Comparison of ENCODE assay signal across 8 cellular contexts in genomic region chr20:63290677-63291472, GRCh38. TPM values are rescaled to one million over a fixed set of nuclear protein-coding genes. Genes with fewer than 3 reads are reported as not detected.
A peak's percentile ranks its signal among the peaks of the same experiment; 100 is the strongest.
DNase-seq lines count a peak whose midpoint lies in the region; ATAC-seq and TF ChIP-seq lines count a peak whose summit lies in the region.

No MANE protein-coding gene starts in this region.

- TF ChIP-seq CTCF in GM12873 (IDR thresholded peaks at IDR 0.05; ENCODE audit: insufficient read depth, low read depth, low read length, missing control alignments): peak; percentile 80
- TF ChIP-seq CTCF in endodermal cell (conservative IDR thresholded peaks at IDR 0.05): peak; percentile 83
- peak; percentile 46 for TF ChIP-seq CTCF in neural cell (IDR thresholded peaks at IDR 0.05; ENCODE audit: poor library complexity, severe bottlenecking)
- peak; percentile 56 to 84 (median 74) for TF ChIP-seq CTCF in upper lobe of left lung (IDR thresholded peaks at IDR 0.05)
- peak in 1 of 3 experiments; percentile 2 for TF ChIP-seq CTCF in vagina (IDR thresholded peaks at IDR 0.05)

- H3K9me3 ChIP-seq in endodermal cell (ENCODE audit: control insufficient read depth, low read length): no peaks in the 10 kb centered on the region
- H3K9me3 ChIP-seq in neural cell (ENCODE audit: low read length): no peaks in the 10 kb centered on the region
- H3K9me3 ChIP-seq in upper lobe of left lung: no peaks in the 10 kb centered on the region
- no peaks in the 10 kb centered on the region for H3K9me3 ChIP-seq in vagina

- H3K27ac ChIP-seq in endodermal cell (ENCODE audit: low read depth, low read length): peak overlapping the region; percentile 32
- H3K27ac ChIP-seq in neural cell (ENCODE audit: low read length): no peak overlapping the region
- no peak overlapping the region for H3K27ac ChIP-seq in upper lobe of left lung
- no peak overlapping the region for H3K27ac ChIP-seq in vagina

- H3K4me3 ChIP-seq in endodermal cell (ENCODE audit: low read length) (no peak overlapping the region), neural cell (ENCODE audit: low read length) (no peak overlapping the region), upper lobe of left lung (no peak overlapping the region), vagina (no peak overlapping the region)

- ATAC-seq in upper lobe of left lung (ENCODE audit: low FRiP score in 2 of 2): peak; percentile 27 to 53

- TF ChIP-seq POLR2A in upper lobe of left lung (IDR thresholded peaks at IDR 0.05) (no peak), vagina (IDR thresholded peaks at IDR 0.05) (no peak)

- peaks cover 6% of the 10 kb centered on the region for H3K27me3 Mint-ChIP-seq in activated CD4-positive, alpha-beta memory T cell treated with anti-CD3 and anti-CD28 coated beads, Interleukin-2, amount 10 ng/mL, durations not matched to agents 7 days and 5 days
- no peaks in the 10 kb centered on the region for H3K27me3 Mint-ChIP-seq in endodermal cell (ENCODE audit: insufficient read depth)

- POLR2A ChIA-PET in activated CD4-positive, alpha-beta memory T cell treated with anti-CD3 and anti-CD28 coated beads, Interleukin-2, amount 10 ng/mL, durations not matched to agents 7 days and 5 days (lab: Charles Lee): interaction anchor here (1.5 kb wide), 1 partner anchor 18 kb away, joined by 4 read pairs; the partner anchor contains the start of gene ARFGAP1

- no peaks in the 10 kb centered on the region for H3K9me2 ChIP-seq in neural cell (ENCODE audit: insufficient read depth, low read length)

- intact Hi-C loops in vagina (cut with DNase I): no loop called here

- peaks cover 3% of the 10 kb centered on the region for H3K36me3 ChIP-seq in endodermal cell (ENCODE audit: control insufficient read depth, insufficient read depth, low read length)
- H3K36me3 ChIP-seq in neural cell (ENCODE audit: insufficient read depth, low read length): no peaks in the 10 kb centered on the region
- H3K36me3 ChIP-seq in upper lobe of left lung: peaks cover 4 to 40% (median 31%) of the 10 kb centered on the region in 4 donors
- peaks cover 0 to 24% of the 10 kb centered on the region in 2 donors for H3K36me3 ChIP-seq in vagina

- peaks cover 3% of the 10 kb centered on the region for H3K36me3 Mint-ChIP-seq in activated CD4-positive, alpha-beta memory T cell treated with anti-CD3 and anti-CD28 coated beads, Interleukin-2, amount 10 ng/mL, durations not matched to agents 7 days and 5 days (ENCODE audit: low read depth)
- peaks cover 13% of the 10 kb centered on the region for H3K36me3 Mint-ChIP-seq in endodermal cell (ENCODE audit: low read depth)

- H3K9me3 Mint-ChIP-seq in activated CD4-positive, alpha-beta memory T cell treated with anti-CD3 and anti-CD28 coated beads, Interleukin-2, amount 10 ng/mL, durations not matched to agents 7 days and 5 days: no peaks in the 10 kb centered on the region
- no peaks in the 10 kb centered on the region for H3K9me3 Mint-ChIP-seq in endodermal cell

- no peak overlapping the region for H3K9ac ChIP-seq in endodermal cell (ENCODE audit: extremely low read depth, low read length, poor library complexity, severe bottlenecking)
- H3K9ac ChIP-seq in neural cell (ENCODE audit: low read length): no peak overlapping the region

- H3K27me3 ChIP-seq in endodermal cell (ENCODE audit: control insufficient read depth, insufficient read depth, low read length, poor library complexity, severe bottlenecking): no peaks in the 10 kb centered on the region
- no peaks in the 10 kb centered on the region for H3K27me3 ChIP-seq in neural cell (ENCODE audit: insufficient read depth, low read depth, low read length)
- H3K27me3 ChIP-seq in upper lobe of left lung: peaks cover 0 to 4% (median 0%) of the 10 kb centered on the region in 4 donors
- H3K27me3 ChIP-seq in vagina: peaks cover 4% of the 10 kb centered on the region

- no peak overlapping the region for H3K4me2 ChIP-seq in neural cell (ENCODE audit: low read length)

- H3K27ac Mint-ChIP-seq in activated CD4-positive, alpha-beta memory T cell treated with anti-CD3 and anti-CD28 coated beads, Interleukin-2, amount 10 ng/mL, durations not matched to agents 7 days and 5 days: no peak overlapping the region
- no peak overlapping the region for H3K27ac Mint-ChIP-seq in endodermal cell

- CTCF ChIA-PET in activated CD4-positive, alpha-beta memory T cell treated with anti-CD3 and anti-CD28 coated beads, Interleukin-2, amount 10 ng/mL, durations not matched to agents 7 days and 5 days (lab: Charles Lee): interaction anchor here (1.5 to 1.8 kb wide), 2 partner anchors 68 to 76 kb away, joined by 3 to 4 read pairs; no protein-coding TSS in a partner anchor

- no peaks in the 10 kb centered on the region for H3F3A ChIP-seq in neural cell (ENCODE audit: insufficient read depth, low read length, poor library complexity, severe bottlenecking)

- no peaks in the 10 kb centered on the region for H3K4me1 ChIP-seq in endodermal cell (ENCODE audit: control insufficient read depth, insufficient read depth, low read length)
- H3K4me1 ChIP-seq in upper lobe of left lung: peaks cover 0 to 6% (median 2%) of the 10 kb centered on the region in 4 donors
- H3K4me1 ChIP-seq in vagina: no peaks in the 10 kb centered on the region

- H2AFZ ChIP-seq in neural cell (ENCODE audit: low read depth, low read length): no peak overlapping the region

- no peak overlapping the region for H3K4me3 Mint-ChIP-seq in activated CD4-positive, alpha-beta memory T cell treated with anti-CD3 and anti-CD28 coated beads, Interleukin-2, amount 10 ng/mL, durations not matched to agents 7 days and 5 days
- no peak overlapping the region for H3K4me3 Mint-ChIP-seq in endodermal cell

- peaks cover 8% of the 10 kb centered on the region for H3K4me1 Mint-ChIP-seq in activated CD4-positive, alpha-beta memory T cell treated with anti-CD3 and anti-CD28 coated beads, Interleukin-2, amount 10 ng/mL, durations not matched to agents 7 days and 5 days
- H3K4me1 Mint-ChIP-seq in endodermal cell: no peaks in the 10 kb centered on the region

- DNase-seq in NCI-H1105 treated with DMSO at 0.1 percent for 48 hours (lab: John Stamatoyannopoulos, UW) (peak; percentile 33), endodermal cell (peak; percentile 94), upper lobe of left lung (peak; percentile 39 to 92), vagina (ENCODE audit: extremely low spot score in 2 of 2) (no peak), NCI-H1694 treated with DMSO at 0.1 percent for 48 hours (lab: John Stamatoyannopoulos, UW) (no peak)
- peak; percentile 66 for DNase-seq in activated CD4-positive, alpha-beta memory T cell treated with anti-CD3 and anti-CD28 coated beads, Interleukin-2, amount 10 ng/mL, durations not matched to agents 7 days and 5 days

- TF ChIP-seq EP300 in neural cell (conservative IDR thresholded peaks at IDR 0.05; ENCODE audit: poor library complexity, severe bottlenecking): no peak
- no peak for TF ChIP-seq EP300 in upper lobe of left lung (IDR thresholded peaks at IDR 0.05)

- WGBS in endodermal cell (ENCODE audit: insufficient coverage in 1 of 2, insufficient read length in 1 of 2), 2 experiments: 57 to 62% methylated on average over 8 to 26 of the region's 26 CpGs
- 45 to 89% methylated on average over 2 to 17 of the region's 26 CpGs for WGBS in upper lobe of left lung, 2 donors

- H3K79me2 ChIP-seq in neural cell (replicated peaks; ENCODE audit: insufficient read depth, low read length): no peaks in the 10 kb centered on the region

- TF ChIP-seq RAD21 in neural cell (conservative IDR thresholded peaks at IDR 0.05): no peak

- H4K20me1 ChIP-seq in neural cell (ENCODE audit: insufficient read depth): no peaks in the 10 kb centered on the region

TF ChIP-seq in neural cell, 6 proteins besides CTCF, POLR2A, EP300 and RAD21 (continues in another document):
- peak; percentile 31 for TF ChIP-seq SMC3 (conservative IDR thresholded peaks at IDR 0.05; ENCODE audit: poor library complexity)

RNA-seq across cellular contexts. Expression of gene COL20A1, which starts 2.1 kb away (rescaled TPM):
- total RNA-seq in activated CD4-positive, alpha-beta memory T cell treated with anti-CD3 and anti-CD28 coated beads, Interleukin-2, amount 10 ng/mL, durations not matched to agents 7 days and 5 days: not detected
- total RNA-seq in endodermal cell: under 1 TPM in 1 of 2 donors, not detected in 1; 0.44 TPM
- 0.53 TPM for polyA plus RNA-seq in endodermal cell (2013, experiment 1 of 2)
- 0.46 TPM for polyA plus RNA-seq in endodermal cell (2013, experiment 2 of 2)
- 0.46 and 1.1 TPM in 2 replicates for polyA plus RNA-seq in neural cell
- polyA minus RNA-seq in neural cell: not detected in 2 replicates
- total RNA-seq in upper lobe of left lung: under 1 TPM in 1 of 6 donors, not detected in 5; 0.03 TPM
- total RNA-seq in vagina: not detected

RNA-seq across cellular contexts. Expression of gene ARFGAP1, which starts 18.3 kb away (rescaled TPM):
- 10 to 100 TPM; 80.1 to 82.0 TPM for total RNA-seq in activated CD4-positive, alpha-beta memory T cell treated with anti-CD3 and anti-CD28 coated beads, Interleukin-2, amount 10 ng/mL, durations not matched to agents 7 days and 5 days
- total RNA-seq in endodermal cell (100 to 1,000 TPM; 159 to 208 TPM), upper lobe of left lung (100 to 1,000 TPM in 2 of 6 donors, 10 to 100 TPM in 4; 39.8 to 169 (median 84.7) TPM), vagina (44.7 TPM)
- 122 TPM for polyA plus RNA-seq in endodermal cell (2013, experiment 1 of 2)
- 97.6 TPM for polyA plus RNA-seq in endodermal cell (2013, experiment 2 of 2)
- polyA plus RNA-seq in neural cell: 70.2 and 82.0 TPM in 2 replicates
- polyA minus RNA-seq in neural cell: 40.6 and 47.7 TPM in 2 replicates

RNA-seq across cellular contexts. Expression of gene NKAIN4, which starts 36.6 kb away (rescaled TPM):
- not detected for total RNA-seq in activated CD4-positive, alpha-beta memory T cell treated with anti-CD3 and anti-CD28 coated beads, Interleukin-2, amount 10 ng/mL, durations not matched to agents 7 days and 5 days
- total RNA-seq in endodermal cell: 1 to 10 TPM in 1 of 2 donors, under 1 TPM in 1; 0.24 to 1.7 TPM
- 51.9 TPM for polyA plus RNA-seq in endodermal cell (2013, experiment 1 of 2)
- polyA plus RNA-seq in endodermal cell (2013, experiment 2 of 2): 40.1 TPM
- 11.2 and 18.7 TPM in 2 replicates for polyA plus RNA-seq in neural cell
- 5.4 TPM in 2 replicates for polyA minus RNA-seq in neural cell
- under 1 TPM in 1 of 6 donors, not detected in 5; 0.17 TPM for total RNA-seq in upper lobe of left lung
- not detected for total RNA-seq in vagina

RNA-seq across cellular contexts. Expression of gene BIRC7, which starts 55.2 kb away (rescaled TPM):
- total RNA-seq in activated CD4-positive, alpha-beta memory T cell treated with anti-CD3 and anti-CD28 coated beads, Interleukin-2, amount 10 ng/mL, durations not matched to agents 7 days and 5 days: not detected
- total RNA-seq in endodermal cell: not detected
- 0.28 TPM for polyA plus RNA-seq in endodermal cell (2013, experiment 1 of 2)
- polyA plus RNA-seq in endodermal cell (2013, experiment 2 of 2): 0.21 TPM
- polyA plus RNA-seq in neural cell: not detected in 2 replicates
- polyA minus RNA-seq in neural cell: not detected in 2 replicates
- total RNA-seq in upper lobe of left lung: 10 to 100 TPM in 1 of 6 donors, 1 to 10 TPM in 3, not detected in 2; 1.3 to 15.0 (median 2.8) TPM
- 2.7 TPM for total RNA-seq in vagina

Comparison
In these comparisons a context has a peak if more than half of its experiments do, and no peak if none do; other contexts are left out.
1. DNase-seq: peak in NCI-H1105 treated with DMSO at 0.1 percent for 48 hours (single experiment), activated CD4-positive, alpha-beta memory T cell treated with anti-CD3 and anti-CD28 coated beads, Interleukin-2, amount 10 ng/mL, durations not matched to agents 7 days and 5 days (single experiment), endodermal cell (single experiment) and upper lobe of left lung (2 of 2); none in vagina (0 of 2) and NCI-H1694 treated with DMSO at 0.1 percent for 48 hours (single experiment).